In genomic region chrX:78027798-78028197, GRCh38 we compare ENCODE assay signal across 6 cellular contexts.
"Had no signal": no experiment of that assay in that cellular context is flagged by ENCODE, and none has a peak within 500 bp of the region (broad histone marks: within the 10 kb centered on the region; RNA-seq: fewer than 3 reads in every experiment).

No MANE protein-coding gene starts in this region.

- H3K4me3 ChIP-seq: GM12878 had no signal

- ATAC-seq: GM12878 had no signal

- FAIRE-seq: G401.6, GM12878, GM12891, GM12892 had no signal

- DNase-seq: GDM1, GF-D8 had no signal
